ENCODE assay signal across 1 cellular context in the genomic region with DNA sequence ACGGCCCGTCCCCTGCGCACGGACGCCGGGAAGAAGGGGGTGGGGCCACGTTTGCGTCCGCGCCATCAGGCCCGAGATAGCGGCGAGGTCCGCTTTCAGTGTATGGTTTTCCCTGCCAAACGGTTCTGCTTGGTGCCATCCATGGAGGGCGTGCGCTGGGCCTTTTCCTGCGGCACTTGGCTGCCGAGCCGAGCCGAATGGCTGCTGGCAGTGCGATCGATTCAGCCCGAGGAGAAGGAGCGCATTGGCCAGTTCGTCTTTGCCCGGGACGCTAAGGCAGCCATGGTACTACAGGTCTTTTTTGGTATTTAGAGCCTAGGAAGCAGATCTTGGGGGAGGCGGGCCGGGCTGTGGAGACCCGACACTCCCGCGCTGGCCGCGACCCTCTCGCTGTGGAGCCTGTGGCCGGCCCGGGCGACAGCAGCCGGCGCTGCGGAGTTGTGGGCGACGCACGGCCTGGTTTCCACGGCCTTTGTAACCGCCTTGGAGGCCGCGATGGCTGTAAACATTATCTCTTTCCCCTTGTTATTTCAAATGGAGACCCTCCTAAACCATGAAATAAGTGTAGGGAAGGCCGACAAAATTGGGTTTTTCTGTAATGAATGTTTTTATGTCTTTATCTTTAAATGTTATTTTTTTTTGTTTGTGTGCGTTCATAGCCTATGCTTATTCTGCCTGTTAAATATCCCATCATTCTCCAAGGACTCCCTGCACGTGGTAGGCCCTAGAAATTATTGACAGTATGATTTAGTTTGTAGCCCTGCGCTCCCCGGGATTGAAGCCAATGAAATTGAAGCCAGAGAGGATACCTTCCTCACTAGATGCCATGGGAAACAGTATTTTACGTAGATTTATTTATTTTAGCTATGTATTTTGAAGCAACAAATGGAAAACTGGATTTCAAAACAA.
TF ChIP-seq lines count a peak whose summit lies in the region.

A gene with protein sequence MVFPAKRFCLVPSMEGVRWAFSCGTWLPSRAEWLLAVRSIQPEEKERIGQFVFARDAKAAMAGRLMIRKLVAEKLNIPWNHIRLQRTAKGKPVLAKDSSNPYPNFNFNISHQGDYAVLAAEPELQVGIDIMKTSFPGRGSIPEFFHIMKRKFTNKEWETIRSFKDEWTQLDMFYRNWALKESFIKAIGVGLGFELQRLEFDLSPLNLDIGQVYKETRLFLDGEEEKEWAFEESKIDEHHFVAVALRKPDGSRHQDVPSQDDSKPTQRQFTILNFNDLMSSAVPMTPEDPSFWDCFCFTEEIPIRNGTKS (plus strand): TSS at position 54 of the 909 bp plus-strand sequence. CDS start 49 bp downstream, at position 103.

TF ChIP-seq in K562, 482 proteins besides CTCF, POLR2A, EP300 and RAD21 (continued from another document and continues in another):
- TF ChIP-seq, protein P1, sequence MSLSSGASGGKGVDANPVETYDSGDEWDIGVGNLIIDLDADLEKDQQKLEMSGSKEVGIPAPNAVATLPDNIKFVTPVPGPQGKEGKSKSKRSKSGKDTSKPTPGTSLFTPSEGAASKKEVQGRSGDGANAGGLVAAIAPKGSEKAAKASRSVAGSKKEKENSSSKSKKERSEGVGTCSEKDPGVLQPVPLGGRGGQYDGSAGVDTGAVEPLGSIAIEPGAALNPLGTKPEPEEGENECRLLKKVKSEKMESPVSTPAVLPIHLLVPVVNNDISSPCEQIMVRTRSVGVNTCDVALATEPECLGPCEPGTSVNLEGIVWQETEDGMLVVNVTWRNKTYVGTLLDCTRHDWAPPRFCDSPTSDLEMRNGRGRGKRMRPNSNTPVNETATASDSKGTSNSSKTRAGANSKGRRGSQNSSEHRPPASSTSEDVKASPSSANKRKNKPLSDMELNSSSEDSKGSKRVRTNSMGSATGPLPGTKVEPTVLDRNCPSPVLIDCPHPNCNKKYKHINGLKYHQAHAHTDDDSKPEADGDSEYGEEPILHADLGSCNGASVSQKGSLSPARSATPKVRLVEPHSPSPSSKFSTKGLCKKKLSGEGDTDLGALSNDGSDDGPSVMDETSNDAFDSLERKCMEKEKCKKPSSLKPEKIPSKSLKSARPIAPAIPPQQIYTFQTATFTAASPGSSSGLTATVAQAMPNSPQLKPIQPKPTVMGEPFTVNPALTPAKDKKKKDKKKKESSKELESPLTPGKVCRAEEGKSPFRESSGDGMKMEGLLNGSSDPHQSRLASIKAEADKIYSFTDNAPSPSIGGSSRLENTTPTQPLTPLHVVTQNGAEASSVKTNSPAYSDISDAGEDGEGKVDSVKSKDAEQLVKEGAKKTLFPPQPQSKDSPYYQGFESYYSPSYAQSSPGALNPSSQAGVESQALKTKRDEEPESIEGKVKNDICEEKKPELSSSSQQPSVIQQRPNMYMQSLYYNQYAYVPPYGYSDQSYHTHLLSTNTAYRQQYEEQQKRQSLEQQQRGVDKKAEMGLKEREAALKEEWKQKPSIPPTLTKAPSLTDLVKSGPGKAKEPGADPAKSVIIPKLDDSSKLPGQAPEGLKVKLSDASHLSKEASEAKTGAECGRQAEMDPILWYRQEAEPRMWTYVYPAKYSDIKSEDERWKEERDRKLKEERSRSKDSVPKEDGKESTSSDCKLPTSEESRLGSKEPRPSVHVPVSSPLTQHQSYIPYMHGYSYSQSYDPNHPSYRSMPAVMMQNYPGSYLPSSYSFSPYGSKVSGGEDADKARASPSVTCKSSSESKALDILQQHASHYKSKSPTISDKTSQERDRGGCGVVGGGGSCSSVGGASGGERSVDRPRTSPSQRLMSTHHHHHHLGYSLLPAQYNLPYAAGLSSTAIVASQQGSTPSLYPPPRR (CRISPR knock-in tag; IDR thresholded peaks at IDR 0.05; ENCODE audit: borderline replicate concordance), result no peak
- no peak for TF ChIP-seq ZNF778 (CRISPR knock-in tag; IDR thresholded peaks at IDR 0.05)
- no peak; a peak in 1 of 4 replicates for TF ChIP-seq HDAC1 (IDR thresholded peaks at IDR 0.05)
- TF ChIP-seq, protein P2, sequence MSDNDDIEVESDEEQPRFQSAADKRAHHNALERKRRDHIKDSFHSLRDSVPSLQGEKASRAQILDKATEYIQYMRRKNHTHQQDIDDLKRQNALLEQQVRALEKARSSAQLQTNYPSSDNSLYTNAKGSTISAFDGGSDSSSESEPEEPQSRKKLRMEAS (CRISPR knock-in tag; IDR thresholded peaks at IDR 0.05), result no peak
- TF ChIP-seq CBFB (CRISPR knock-in tag; IDR thresholded peaks at IDR 0.05), result no peak
- peak; percentile 53; the same call in 1 of the 2 replicates for TF ChIP-seq NFRKB (IDR thresholded peaks at IDR 0.05; ENCODE audit: low read depth)
- no peak for TF ChIP-seq ZNF24 (IDR thresholded peaks at IDR 0.05)
- TF ChIP-seq SETDB1 (IDR thresholded peaks at IDR 0.05; ENCODE audit: low read length), result no peak
- peak; percentile 79 for TF ChIP-seq HNRNPLL (IDR thresholded peaks at IDR 0.05; ENCODE audit: low read depth, low read length, poor library complexity, severe bottlenecking)
- TF ChIP-seq RBM22 (IDR thresholded peaks at IDR 0.05; ENCODE audit: low read depth, low read length, poor library complexity, severe bottlenecking), result no peak
- TF ChIP-seq OTX1 (CRISPR knock-in tag; IDR thresholded peaks at IDR 0.05), result no peak
- TF ChIP-seq, protein P3, sequence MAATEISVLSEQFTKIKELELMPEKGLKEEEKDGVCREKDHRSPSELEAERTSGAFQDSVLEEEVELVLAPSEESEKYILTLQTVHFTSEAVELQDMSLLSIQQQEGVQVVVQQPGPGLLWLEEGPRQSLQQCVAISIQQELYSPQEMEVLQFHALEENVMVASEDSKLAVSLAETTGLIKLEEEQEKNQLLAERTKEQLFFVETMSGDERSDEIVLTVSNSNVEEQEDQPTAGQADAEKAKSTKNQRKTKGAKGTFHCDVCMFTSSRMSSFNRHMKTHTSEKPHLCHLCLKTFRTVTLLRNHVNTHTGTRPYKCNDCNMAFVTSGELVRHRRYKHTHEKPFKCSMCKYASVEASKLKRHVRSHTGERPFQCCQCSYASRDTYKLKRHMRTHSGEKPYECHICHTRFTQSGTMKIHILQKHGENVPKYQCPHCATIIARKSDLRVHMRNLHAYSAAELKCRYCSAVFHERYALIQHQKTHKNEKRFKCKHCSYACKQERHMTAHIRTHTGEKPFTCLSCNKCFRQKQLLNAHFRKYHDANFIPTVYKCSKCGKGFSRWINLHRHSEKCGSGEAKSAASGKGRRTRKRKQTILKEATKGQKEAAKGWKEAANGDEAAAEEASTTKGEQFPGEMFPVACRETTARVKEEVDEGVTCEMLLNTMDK (IDR thresholded peaks at IDR 0.05; ENCODE audit: borderline replicate concordance, insufficient read depth, low read depth, low read length, poor library complexity, severe bottlenecking), result no peak
- TF ChIP-seq ZNF124 (CRISPR knock-in tag; IDR thresholded peaks at IDR 0.05), result no peak
- no peak for TF ChIP-seq POLR3A (IDR thresholded peaks at IDR 0.05; ENCODE audit: borderline replicate concordance, extremely low read depth, insufficient read depth, insufficient read length)
- TF ChIP-seq ZNF695 (CRISPR knock-in tag; IDR thresholded peaks at IDR 0.05), result no peak
- no peak for TF ChIP-seq ASH1L (IDR thresholded peaks at IDR 0.05; ENCODE audit: borderline replicate concordance, low read depth, partially characterized antibody)
- TF ChIP-seq ZBTB1 (CRISPR knock-in tag; IDR thresholded peaks at IDR 0.05; ENCODE audit: borderline replicate concordance, low read depth), result no peak
- TF ChIP-seq ETV6 (IDR thresholded peaks at IDR 0.05; ENCODE audit: borderline replicate concordance in 1 of 2, low read depth in 2 of 2, low read length in 1 of 2), result no peak
- no peak for TF ChIP-seq ETV6 (CRISPR knock-in tag; IDR thresholded peaks at IDR 0.05; ENCODE audit: borderline replicate concordance)
- no peak for TF ChIP-seq ZNF239 (CRISPR knock-in tag; IDR thresholded peaks at IDR 0.05)
- TF ChIP-seq ZNF444 (CRISPR knock-in tag; IDR thresholded peaks at IDR 0.05), result no peak
- 0 out of 2 replicates have a peak, but pooled peaks have one; percentile 1 for TF ChIP-seq EGR1 (conservative IDR thresholded peaks at IDR 0.05)
- TF ChIP-seq, protein P4, sequence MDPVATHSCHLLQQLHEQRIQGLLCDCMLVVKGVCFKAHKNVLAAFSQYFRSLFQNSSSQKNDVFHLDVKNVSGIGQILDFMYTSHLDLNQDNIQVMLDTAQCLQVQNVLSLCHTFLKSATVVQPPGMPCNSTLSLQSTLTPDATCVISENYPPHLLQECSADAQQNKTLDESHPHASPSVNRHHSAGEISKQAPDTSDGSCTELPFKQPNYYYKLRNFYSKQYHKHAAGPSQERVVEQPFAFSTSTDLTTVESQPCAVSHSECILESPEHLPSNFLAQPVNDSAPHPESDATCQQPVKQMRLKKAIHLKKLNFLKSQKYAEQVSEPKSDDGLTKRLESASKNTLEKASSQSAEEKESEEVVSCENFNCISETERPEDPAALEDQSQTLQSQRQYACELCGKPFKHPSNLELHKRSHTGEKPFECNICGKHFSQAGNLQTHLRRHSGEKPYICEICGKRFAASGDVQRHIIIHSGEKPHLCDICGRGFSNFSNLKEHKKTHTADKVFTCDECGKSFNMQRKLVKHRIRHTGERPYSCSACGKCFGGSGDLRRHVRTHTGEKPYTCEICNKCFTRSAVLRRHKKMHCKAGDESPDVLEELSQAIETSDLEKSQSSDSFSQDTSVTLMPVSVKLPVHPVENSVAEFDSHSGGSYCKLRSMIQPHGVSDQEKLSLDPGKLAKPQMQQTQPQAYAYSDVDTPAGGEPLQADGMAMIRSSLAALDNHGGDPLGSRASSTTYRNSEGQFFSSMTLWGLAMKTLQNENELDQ (CRISPR knock-in tag; IDR thresholded peaks at IDR 0.05; ENCODE audit: borderline replicate concordance), result no peak
- no peak for TF ChIP-seq PHTF2 (CRISPR knock-in tag; IDR thresholded peaks at IDR 0.05)
- peak; percentile 94 for TF ChIP-seq PHF8 (IDR thresholded peaks at IDR 0.05; ENCODE audit: borderline replicate concordance, low read length)
- no peak for TF ChIP-seq CBFA2T3 (IDR thresholded peaks at IDR 0.05)
- no peak for TF ChIP-seq TFAM (CRISPR knock-in tag; conservative IDR thresholded peaks at IDR 0.05)
- TF ChIP-seq ZNF224 (CRISPR knock-in tag; IDR thresholded peaks at IDR 0.05), result no peak
- no peak for TF ChIP-seq FOXM1 (IDR thresholded peaks at IDR 0.05; ENCODE audit: low read depth)
- no peak for TF ChIP-seq FOXM1 (CRISPR knock-in tag; IDR thresholded peaks at IDR 0.05; ENCODE audit: low read depth)
- no peak for TF ChIP-seq BDP1 (IDR thresholded peaks at IDR 0.05; ENCODE audit: insufficient read depth, insufficient read length)
- TF ChIP-seq SRSF3 (IDR thresholded peaks at IDR 0.05; ENCODE audit: insufficient read depth, low read length), result no peak
- TF ChIP-seq ARID1B (IDR thresholded peaks at IDR 0.05), result no peak
- no peak for TF ChIP-seq ZNF766 (CRISPR knock-in tag; conservative IDR thresholded peaks at IDR 0.05)
- no peak for TF ChIP-seq PYGO2 (tag; IDR thresholded peaks at IDR 0.05)
- no peak for TF ChIP-seq SMAD2 (IDR thresholded peaks at IDR 0.05; ENCODE audit: low read depth, low read length)
- no peak for TF ChIP-seq FUS (optimal IDR thresholded peaks at IDR 0.05; ENCODE audit: low read depth, low read length)
- TF ChIP-seq FIP1L1 (IDR thresholded peaks at IDR 0.05; ENCODE audit: low read depth, low read length, poor library complexity, severe bottlenecking), result no peak
- peak; percentile 17; the same call in 1 of the 2 replicates for TF ChIP-seq ZZZ3 (IDR thresholded peaks at IDR 0.05)
- no peak for TF ChIP-seq HIVEP1 (CRISPR knock-in tag; IDR thresholded peaks at IDR 0.05)
- TF ChIP-seq RBM15 (IDR thresholded peaks at IDR 0.05; ENCODE audit: insufficient read depth, low read length), result no peak
- TF ChIP-seq ZNF282 (CRISPR knock-in tag; IDR thresholded peaks at IDR 0.05), result no peak
- no peak for TF ChIP-seq PCBP2 (IDR thresholded peaks at IDR 0.05; ENCODE audit: low read depth, low read length, poor library complexity, severe bottlenecking)
- no peak for TF ChIP-seq MTA3 (IDR thresholded peaks at IDR 0.05; ENCODE audit: borderline replicate concordance)
- no peak for TF ChIP-seq ZNF507 (tag; conservative IDR thresholded peaks at IDR 0.05)
- TF ChIP-seq, protein P5, sequence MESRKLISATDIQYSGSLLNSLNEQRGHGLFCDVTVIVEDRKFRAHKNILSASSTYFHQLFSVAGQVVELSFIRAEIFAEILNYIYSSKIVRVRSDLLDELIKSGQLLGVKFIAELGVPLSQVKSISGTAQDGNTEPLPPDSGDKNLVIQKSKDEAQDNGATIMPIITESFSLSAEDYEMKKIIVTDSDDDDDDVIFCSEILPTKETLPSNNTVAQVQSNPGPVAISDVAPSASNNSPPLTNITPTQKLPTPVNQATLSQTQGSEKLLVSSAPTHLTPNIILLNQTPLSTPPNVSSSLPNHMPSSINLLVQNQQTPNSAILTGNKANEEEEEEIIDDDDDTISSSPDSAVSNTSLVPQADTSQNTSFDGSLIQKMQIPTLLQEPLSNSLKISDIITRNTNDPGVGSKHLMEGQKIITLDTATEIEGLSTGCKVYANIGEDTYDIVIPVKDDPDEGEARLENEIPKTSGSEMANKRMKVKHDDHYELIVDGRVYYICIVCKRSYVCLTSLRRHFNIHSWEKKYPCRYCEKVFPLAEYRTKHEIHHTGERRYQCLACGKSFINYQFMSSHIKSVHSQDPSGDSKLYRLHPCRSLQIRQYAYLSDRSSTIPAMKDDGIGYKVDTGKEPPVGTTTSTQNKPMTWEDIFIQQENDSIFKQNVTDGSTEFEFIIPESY (CRISPR knock-in tag; IDR thresholded peaks at IDR 0.05), result no peak
